In the genomic region with DNA sequence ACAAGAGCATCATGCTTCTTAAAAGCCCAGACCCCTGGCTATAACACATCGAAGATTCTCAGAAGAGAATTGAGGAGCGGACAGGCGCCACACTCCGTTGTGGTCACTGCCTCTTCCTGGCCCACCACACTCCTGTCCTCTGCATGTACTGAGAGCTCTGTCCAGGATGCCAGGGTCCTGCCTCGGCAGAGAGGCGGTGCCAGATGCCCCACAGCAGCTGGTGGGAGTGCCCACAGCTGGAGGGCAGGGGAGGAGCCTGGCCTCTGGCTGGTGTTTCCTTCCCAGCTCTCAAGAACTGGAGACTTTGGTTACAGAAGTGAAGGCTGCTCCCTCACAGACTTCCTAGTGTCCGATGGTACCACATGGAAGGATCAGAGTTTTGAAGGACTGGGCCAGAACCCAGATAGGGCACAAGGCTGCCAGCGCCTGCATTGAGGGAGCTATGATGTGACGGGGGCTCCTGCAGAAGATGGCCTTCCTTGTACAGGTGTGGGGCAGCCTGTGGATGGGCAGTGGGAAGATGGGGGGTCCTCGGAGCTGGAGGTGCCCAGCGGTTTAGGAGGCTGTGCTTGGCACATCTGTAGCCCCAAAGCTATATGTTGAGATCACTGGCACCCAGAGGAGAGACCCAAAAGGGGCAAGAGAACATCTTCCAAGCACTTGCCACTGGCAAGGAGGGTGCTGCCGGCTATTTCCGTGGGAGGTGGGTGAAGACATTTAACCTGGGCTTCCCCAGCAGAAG, we compare ENCODE assay signal across 18 cellular contexts. TPM values are rescaled to one million over a fixed set of nuclear protein-coding genes. Genes with fewer than 3 reads are reported as not detected.
DNase-seq lines count a peak whose midpoint lies in the region; ATAC-seq and TF ChIP-seq lines count a peak whose summit lies in the region.
"Had no signal": no experiment of that assay in that cellular context is flagged by ENCODE, and none has a peak within 500 bp of the region (broad histone marks: within the 10 kb centered on the region; RNA-seq: fewer than 3 reads in every experiment).

No MANE protein-coding gene starts in this region.

- ATAC-seq in HG03095 (IDR thresholded peaks at IDR 0.05; ENCODE audit: unreplicated experiment) = no peak
- ATAC-seq in HG03045 (IDR thresholded peaks at IDR 0.05; ENCODE audit: unreplicated experiment) = no peak
- ATAC-seq: Panc1 had no signal

- H3K27ac ChIP-seq in dorsolateral prefrontal cortex (peak overlapping the region; percentile 26 to 100 (median 98)), temporal lobe (ENCODE audit: low read depth, low read length) (peak overlapping the region; percentile 100)

- DNase-seq in RPMI8226 (peak; percentile 40), dorsolateral prefrontal cortex (peak in 2 of 10 donors; percentile 4 to 44), nephron progenitor cell (no peak), KG1 (lab: John Stamatoyannopoulos, UW) (no peak)
- DNase-seq: CD8-positive, alpha-beta memory T cell; MM.1S; NCI-H1092; NCI-H1436 treated with DMSO at 0.1 percent for 48 hours; NCI-H2029; NCI-H345; NCI-H526 had no signal

- no peaks in the 10 kb centered on the region for H3K27me3 ChIP-seq in dorsolateral prefrontal cortex

- no peaks in the 10 kb centered on the region for H3K9me3 Mint-ChIP-seq in nephron progenitor cell
- H3K9me3 Mint-ChIP-seq: CD8-positive, alpha-beta memory T cell had no signal

- no peak overlapping the region for H3K4me3 ChIP-seq in dorsolateral prefrontal cortex

- H3K36me3 Mint-ChIP-seq in nephron progenitor cell (ENCODE audit: low read depth) = peaks cover 4% of the 10 kb centered on the region

- TF ChIP-seq CTCF in dorsolateral prefrontal cortex (IDR thresholded peaks at IDR 0.05 in 54 of 56, conservative IDR thresholded peaks at IDR 0.05 in 2 of 56; ENCODE audit: low read depth in 1 of 56, partially characterized antibody in 56 of 56) (peak in 2 of 56 donors; percentile 11 to 26), nephron progenitor cell (IDR thresholded peaks at IDR 0.05) (no peak)

- intact Hi-C loops in dorsolateral prefrontal cortex (cut with DNase I) = loop anchor here in 1 of 2 donors (10.0 kb wide), 1 partner anchor 278 kb away; no protein-coding TSS in a partner anchor

- no peak overlapping the region for H3K4me3 Mint-ChIP-seq in nephron progenitor cell
- H3K4me3 Mint-ChIP-seq: CD8-positive, alpha-beta memory T cell had no signal

- no peaks in the 10 kb centered on the region for H3K4me1 Mint-ChIP-seq in nephron progenitor cell

- H3K27me3 Mint-ChIP-seq in nephron progenitor cell (ENCODE audit: low read depth, poor library complexity) = peaks cover 12% of the 10 kb centered on the region
- H3K27me3 Mint-ChIP-seq: CD8-positive, alpha-beta memory T cell had no signal

- peak overlapping the region; percentile 51 for H3K27ac Mint-ChIP-seq in nephron progenitor cell

RNA-seq across cellular contexts. Expression of a gene that starts 19.4 kb away (rescaled TPM):
- total RNA-seq in dorsolateral prefrontal cortex (10 to 100 TPM in 84 of 120 experiments, 1 to 10 TPM in 36; 3.0 to 22.3 (median 11.9) TPM), temporal lobe (2.7 TPM)
- total RNA-seq: A673; CD8-positive, alpha-beta memory T cell; HT-29; SK-MEL-5 had no signal

RNA-seq across cellular contexts. Expression of a gene that starts 22.9 kb away (rescaled TPM):
- total RNA-seq in dorsolateral prefrontal cortex = 10 to 100 TPM in 101 of 120 experiments, 1 to 10 TPM in 19; 7.2 to 20.6 (median 12.3) TPM
- 4.9 TPM for total RNA-seq in temporal lobe

RNA-seq across cellular contexts. Expression of a gene that starts 52.1 kb away (rescaled TPM):
- total RNA-seq in dorsolateral prefrontal cortex (100 to 1,000 TPM in 10 of 120 experiments, 10 to 100 TPM in 110; 66.2 to 113 (median 85.3) TPM), temporal lobe (124 TPM)

RNA-seq across cellular contexts. Expression of a gene that starts 57.9 kb away (rescaled TPM):
- total RNA-seq in dorsolateral prefrontal cortex (100 to 1,000 TPM in 90 of 120 experiments, 10 to 100 TPM in 30; 54.7 to 211 (median 113) TPM), temporal lobe (52.6 TPM)
